In the genomic region with DNA sequence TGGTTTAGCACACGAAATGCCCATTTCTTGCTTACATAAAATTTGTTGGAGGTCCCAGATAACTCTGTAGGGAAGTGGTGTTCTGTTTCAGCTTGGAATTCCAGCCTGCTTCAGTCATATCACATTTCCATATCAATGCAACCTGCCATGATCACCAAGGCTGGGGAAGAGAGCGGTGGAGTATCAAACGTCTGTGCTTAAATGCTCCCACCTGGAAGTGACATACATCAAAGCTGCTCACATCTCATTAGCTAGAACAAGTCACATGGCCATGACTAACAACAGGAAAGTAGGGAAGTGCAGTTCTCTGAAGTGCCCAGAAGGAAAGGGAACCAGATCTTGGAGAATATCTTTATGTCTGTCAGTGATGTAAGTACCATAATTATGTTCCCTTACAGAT, we compare ENCODE assay signal across 22 cellular contexts.
DNase-seq lines count a peak whose midpoint lies in the region; ATAC-seq and TF ChIP-seq lines count a peak whose summit lies in the region.
"Had no signal": no experiment of that assay in that cellular context is flagged by ENCODE, and none has a peak within 500 bp of the region (broad histone marks: within the 10 kb centered on the region; RNA-seq: fewer than 3 reads in every experiment).

No MANE protein-coding gene starts in this region.

- H3K9me3 Mint-ChIP-seq in endodermal cell: no peaks in the 10 kb centered on the region

- H3K4me1 ChIP-seq in endodermal cell (ENCODE audit: control insufficient read depth, insufficient read depth, low read length): no peaks in the 10 kb centered on the region
- H3K4me1 ChIP-seq: HAP-1 had no signal

- H3K27ac Mint-ChIP-seq in endodermal cell: no peak overlapping the region

- no peaks in the 10 kb centered on the region for H3K27me3 Mint-ChIP-seq in endodermal cell (ENCODE audit: insufficient read depth)

- H3K36me3 ChIP-seq in endodermal cell (ENCODE audit: control insufficient read depth, insufficient read depth, low read length): no peaks in the 10 kb centered on the region
- H3K36me3 ChIP-seq: HAP-1 had no signal

- no peak overlapping the region for H3K9ac ChIP-seq in endodermal cell (ENCODE audit: extremely low read depth, low read length, poor library complexity, severe bottlenecking)

- no peaks in the 10 kb centered on the region for H3K4me1 Mint-ChIP-seq in endodermal cell

- no peak for TF ChIP-seq CTCF in endodermal cell (conservative IDR thresholded peaks at IDR 0.05)

- WGBS in endodermal cell (ENCODE audit: insufficient coverage in 1 of 2, insufficient read length in 1 of 2), 2 experiments: 77 to 100% methylated on average over 1 to 3 of the region's 3 CpGs

- H3K4me3 Mint-ChIP-seq in endodermal cell: no peak overlapping the region

- DNase-seq in DMS 273 (lab: John Stamatoyannopoulos, UW; ENCODE audit: unreplicated experiment): peak; percentile 11
- no peak for DNase-seq in DMS 273 treated with DMSO at 0.1 percent for 48 hours (lab: John Stamatoyannopoulos, UW)
- peak; percentile 16 for DNase-seq in NCI-H2171 (lab: John Stamatoyannopoulos, UW)
- DNase-seq in endodermal cell: peak; percentile 54
- peak; percentile 2 for DNase-seq in kidney tubule cell (ENCODE audit: low spot score)
- no peak for DNase-seq in NCI-H345 treated with DMSO at 0.1 percent for 48 hours (lab: John Stamatoyannopoulos, UW; ENCODE audit: unreplicated experiment)
- DNase-seq in NCI-H2196 treated with DMSO at 0.1 percent for 48 hours (lab: John Stamatoyannopoulos, UW; ENCODE audit: unreplicated experiment): no peak
- DNase-seq: AML-193, DMS79 treated with DMSO at 0.1 percent for 48 hours, MV-4-11, NCI-H1417 treated with DMSO at 0.1 percent for 48 hours, NCI-H1930, NCI-H524 treated with DMSO at 0.1 percent for 48 hours, PC-9, SIG-M5 had no signal

- H3K4me3 ChIP-seq in endodermal cell (ENCODE audit: low read length): no peak overlapping the region
- H3K4me3 ChIP-seq: HAP-1, K562, PC-9 had no signal

- H3K27ac ChIP-seq in endodermal cell (ENCODE audit: low read depth, low read length): no peak overlapping the region
- H3K27ac ChIP-seq: 22Rv1, C4-2B, PC-9, RWPE1 had no signal

- H3K9me3 ChIP-seq in endodermal cell (ENCODE audit: control insufficient read depth, low read length): no peaks in the 10 kb centered on the region
- H3K9me3 ChIP-seq: HAP-1 had no signal

- no peak for ATAC-seq in HG03520 (IDR thresholded peaks at IDR 0.05; ENCODE audit: unreplicated experiment)
- ATAC-seq: K562, SK-N-SH treated with all-trans-retinoic acid at 6 μM for 48 hours had no signal

- H3K36me3 Mint-ChIP-seq in endodermal cell (ENCODE audit: low read depth): no peaks in the 10 kb centered on the region

- no peaks in the 10 kb centered on the region for H3K27me3 ChIP-seq in endodermal cell (ENCODE audit: control insufficient read depth, insufficient read depth, low read length, poor library complexity, severe bottlenecking)

Comparison
In these comparisons a context has a peak if more than half of its experiments do, and no peak if none do; other contexts are left out.
1. DNase-seq: peak in DMS 273 (single experiment), NCI-H2171 (single experiment), endodermal cell (single experiment) and kidney tubule cell (single experiment); none in DMS 273 treated with DMSO at 0.1 percent for 48 hours (single experiment), NCI-H345 treated with DMSO at 0.1 percent for 48 hours (single experiment) and NCI-H2196 treated with DMSO at 0.1 percent for 48 hours (single experiment).